ENCODE assay signal across 8 cellular contexts in the genomic region with DNA sequence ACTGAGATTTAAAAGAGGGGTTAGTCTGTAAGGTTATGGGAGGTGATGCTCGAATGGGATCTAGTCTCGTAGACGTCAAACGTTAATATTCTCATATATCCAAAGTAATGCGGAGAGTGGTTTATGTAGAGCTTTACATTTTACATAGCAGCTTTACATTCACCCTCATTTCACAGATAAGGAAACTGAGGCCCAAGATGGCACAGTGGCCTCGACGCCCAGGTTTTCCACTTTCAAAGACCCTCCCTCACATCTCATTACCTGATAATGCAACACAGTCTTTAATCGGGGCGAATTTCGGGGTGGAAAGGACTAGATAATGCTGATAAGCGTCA. TPM values are rescaled to one million over a fixed set of nuclear protein-coding genes. Genes with fewer than 3 reads are reported as not detected.
DNase-seq lines count a peak whose midpoint lies in the region; ATAC-seq and TF ChIP-seq lines count a peak whose summit lies in the region.

No MANE protein-coding gene starts in this region.

- H3K27ac Mint-ChIP-seq in activated naive CD4-positive, alpha-beta T cell treated with anti-CD3 and anti-CD28 coated beads, Interleukin-2, amount 10 ng/mL, durations not matched to agents 7 days and 5 days = peak overlapping the region; percentile 98
- H3K27ac Mint-ChIP-seq in type B pancreatic cell = peak overlapping the region; percentile 99

- peak overlapping the region; percentile 79 for H3K4me3 ChIP-seq in body of pancreas
- peak overlapping the region; percentile 82 for H3K4me3 ChIP-seq in lower lobe of right lung

- H3K27ac ChIP-seq in body of pancreas (peak overlapping the region; percentile 85 to 94 (median 92)), lower lobe of right lung (peak overlapping the region; percentile 93)

- ATAC-seq in body of pancreas = no peak
- ATAC-seq in lower lobe of right lung = no peak
- ATAC-seq in HG03521 (IDR thresholded peaks at IDR 0.05; ENCODE audit: unreplicated experiment) = no peak
- no peak for ATAC-seq in HG03025 (IDR thresholded peaks at IDR 0.05; ENCODE audit: low FRiP score, unreplicated experiment)

- H3K9me3 ChIP-seq in body of pancreas (no peaks in the 10 kb centered on the region), lower lobe of right lung (no peaks in the 10 kb centered on the region)

- H3K9me3 Mint-ChIP-seq in activated naive CD4-positive, alpha-beta T cell treated with anti-CD3 and anti-CD28 coated beads, Interleukin-2, amount 10 ng/mL, durations not matched to agents 7 days and 5 days = no peaks in the 10 kb centered on the region
- H3K9me3 Mint-ChIP-seq in type B pancreatic cell = no peaks in the 10 kb centered on the region

- TF ChIP-seq CTCF in body of pancreas (IDR thresholded peaks at IDR 0.05) = no peak
- TF ChIP-seq CTCF in lower lobe of right lung (IDR thresholded peaks at IDR 0.05) = no peak
- TF ChIP-seq CTCF in type B pancreatic cell (conservative IDR thresholded peaks at IDR 0.05) = no peak

- H3K4me1 Mint-ChIP-seq in activated naive CD4-positive, alpha-beta T cell treated with anti-CD3 and anti-CD28 coated beads, Interleukin-2, amount 10 ng/mL, durations not matched to agents 7 days and 5 days = peaks cover 50% of the 10 kb centered on the region
- H3K4me1 Mint-ChIP-seq in type B pancreatic cell (ENCODE audit: unreplicated experiment) = peaks cover 25% of the 10 kb centered on the region

- no peak for DNase-seq in activated naive CD4-positive, alpha-beta T cell treated with anti-CD3 and anti-CD28 coated beads, Interleukin-2, amount 10 ng/mL, durations not matched to agents 7 days and 5 days
- DNase-seq in activated naive CD4-positive, alpha-beta T cell treated with anti-CD3 and anti-CD28 coated beads, Interleukin-2, amount 50 U/mL, for 16 hours = no peak
- no peak for DNase-seq in body of pancreas
- no peak for DNase-seq in lower lobe of right lung
- DNase-seq in type B pancreatic cell (ENCODE audit: extremely low spot score, unreplicated experiment) = no peak
- no peak for DNase-seq in NCI-H82 treated with DMSO at 0.1 percent for 48 hours (lab: John Stamatoyannopoulos, UW; ENCODE audit: unreplicated experiment)

- intact Hi-C loops in body of pancreas (cut with DNase I) = loop anchor here (10.0 kb wide), 1 partner anchor 140 kb away; no protein-coding TSS in a partner anchor
- intact Hi-C loops in lower lobe of right lung (cut with DNase I) = no loop called here

- WGBS in body of pancreas, 2 donors = 0% methylated on average over 11 of the region's 11 CpGs

- H3K27me3 ChIP-seq in body of pancreas (no peaks in the 10 kb centered on the region), lower lobe of right lung (ENCODE audit: low read depth) (no peaks in the 10 kb centered on the region)

- peaks cover 5% of the 10 kb centered on the region for H3K27me3 Mint-ChIP-seq in activated naive CD4-positive, alpha-beta T cell treated with anti-CD3 and anti-CD28 coated beads, Interleukin-2, amount 10 ng/mL, durations not matched to agents 7 days and 5 days
- H3K27me3 Mint-ChIP-seq in type B pancreatic cell = no peaks in the 10 kb centered on the region

- TF ChIP-seq POLR2A in body of pancreas (IDR thresholded peaks at IDR 0.05) = no peak

- H3K4me1 ChIP-seq in body of pancreas = peaks cover 51% of the 10 kb centered on the region
- peaks cover 52% of the 10 kb centered on the region for H3K4me1 ChIP-seq in lower lobe of right lung

- no peaks in the 10 kb centered on the region for H3K36me3 ChIP-seq in body of pancreas (replicated peaks in 1 of 2; ENCODE audit: insufficient read depth in 1 of 2, low read depth in 2 of 2)
- no peaks in the 10 kb centered on the region for H3K36me3 ChIP-seq in lower lobe of right lung

- peak overlapping the region; percentile 99 for H3K4me3 Mint-ChIP-seq in activated naive CD4-positive, alpha-beta T cell treated with anti-CD3 and anti-CD28 coated beads, Interleukin-2, amount 10 ng/mL, durations not matched to agents 7 days and 5 days
- peak overlapping the region; percentile 99 for H3K4me3 Mint-ChIP-seq in type B pancreatic cell

- H3K36me3 Mint-ChIP-seq in activated naive CD4-positive, alpha-beta T cell treated with anti-CD3 and anti-CD28 coated beads, Interleukin-2, amount 10 ng/mL, durations not matched to agents 7 days and 5 days = peaks cover 26% of the 10 kb centered on the region
- H3K36me3 Mint-ChIP-seq in type B pancreatic cell = peaks cover 18% of the 10 kb centered on the region

- CTCF ChIA-PET in activated naive CD4-positive, alpha-beta T cell treated with anti-CD3 and anti-CD28 coated beads, Interleukin-2, amount 10 ng/mL, durations not matched to agents 7 days and 5 days (lab: Charles Lee) = interaction anchor here (0.8 to 1.8 kb wide), 3 partner anchors 8 to 87 kb away, joined by 3 to 7 read pairs (median 4); a partner anchor contains a TSS

RNA-seq across cellular contexts. Expression of a gene that starts 0.5 kb away (rescaled TPM):
- total RNA-seq in body of pancreas (10 to 100 TPM; 13.2 to 17.5 TPM), lower lobe of right lung (19.7 TPM), type B pancreatic cell (ENCODE audit: low replicate concordance) (40.1 and 43.6 TPM in 2 replicates)

RNA-seq across cellular contexts. Expression of a gene that starts 35.0 kb away (rescaled TPM):
- total RNA-seq in body of pancreas = 100 to 1,000 TPM; 216 to 628 TPM
- total RNA-seq in lower lobe of right lung = 666 TPM
- total RNA-seq in type B pancreatic cell (ENCODE audit: low replicate concordance) = 832 and 967 TPM in 2 replicates
